Comparison of ENCODE assay signal across 20 cellular contexts in the genomic region with DNA sequence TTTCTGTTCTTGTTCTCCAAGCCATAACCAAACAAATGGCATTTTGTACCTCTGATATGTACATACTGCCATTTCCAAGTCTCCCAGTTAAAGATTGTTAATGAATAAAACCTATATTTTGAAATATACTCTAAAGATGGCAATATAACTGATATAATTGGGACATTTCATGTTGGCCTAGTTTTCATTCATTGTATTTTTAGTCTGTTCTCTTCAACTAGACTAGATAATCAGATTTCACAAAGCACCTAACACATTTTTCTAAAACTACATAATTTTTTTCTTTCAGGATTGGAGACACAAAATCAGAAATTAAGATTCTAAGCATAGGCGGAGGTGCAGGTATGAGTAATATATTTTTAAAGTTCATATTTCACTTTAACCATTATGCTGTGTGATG. TPM values are rescaled to one million over a fixed set of nuclear protein-coding genes. Genes with fewer than 3 reads are reported as not detected.
DNase-seq lines count a peak whose midpoint lies in the region; ATAC-seq and TF ChIP-seq lines count a peak whose summit lies in the region.
"Had no signal": no experiment of that assay in that cellular context is flagged by ENCODE, and none has a peak within 500 bp of the region (broad histone marks: within the 10 kb centered on the region; RNA-seq: fewer than 3 reads in every experiment).

No MANE protein-coding gene starts in this region.

- TF ChIP-seq POLR2A in IMR-90 (IDR thresholded peaks at IDR 0.05; ENCODE audit: low read depth, low read length): no peak

- no peak overlapping the region for H3K14ac ChIP-seq in IMR-90 (replicated peaks; ENCODE audit: low read depth, low read length)

- H2AFZ ChIP-seq in IMR-90 (replicated peaks; ENCODE audit: low read length, poor library complexity) (no peak overlapping the region), mammary epithelial cell (ENCODE audit: low read depth, low read length) (no peak overlapping the region), OCI-LY7 (ENCODE audit: low read length) (no peak overlapping the region)

- H3K4me2 ChIP-seq in IMR-90 (ENCODE audit: low read depth, low read length): peak overlapping the region; percentile 52; the same call in 1 of the 2 replicates
- H3K4me2 ChIP-seq in mammary epithelial cell (ENCODE audit: insufficient read depth, low read depth, low read length): peak overlapping the region; percentile 61
- H3K4me2 ChIP-seq in OCI-LY7 (ENCODE audit: low read length): no peak overlapping the region

- H2BK20ac ChIP-seq in IMR-90 (ENCODE audit: low read depth, low read length): no peak overlapping the region

- H2BK15ac ChIP-seq in IMR-90 (ENCODE audit: low read depth, low read length): no peak overlapping the region

- no peak overlapping the region for H3K56ac ChIP-seq in IMR-90 (ENCODE audit: extremely low read depth, insufficient read depth, low read length)

- intact Hi-C loops in IMR-90 (cut with micrococcal nuclease) (loop anchor here (5.0 to 10.0 kb wide), 2 partner anchors 305 to 532 kb away; a partner anchor contains a TSS), mammary epithelial cell (cut with micrococcal nuclease) (no loop called here), OCI-LY7 (cut with micrococcal nuclease; ENCODE audit: unreplicated experiment) (no loop called here)

- H4K5ac ChIP-seq in IMR-90 (ENCODE audit: low read depth, low read length): no peak overlapping the region

- no peak overlapping the region for H3K18ac ChIP-seq in IMR-90 (ENCODE audit: low read depth, low read length)

- no peaks in the 10 kb centered on the region for H3K9me1 ChIP-seq in IMR-90 (ENCODE audit: insufficient read depth, low read length)

- BruUV-seq in IMR-90 (replicated peaks; lab: Mats Ljungman, UMichigan): no TSS peak
- BruUV-seq in mammary epithelial cell (replicated peaks; lab: Mats Ljungman, UMichigan): no TSS peak
- no TSS peak for BruUV-seq in OCI-LY7 (replicated peaks; lab: Mats Ljungman, UMichigan)

- no CpG with 5 or more reads among the region's 1 CpG for WGBS in IMR-90 (ENCODE audit: extremely low coverage in 2 of 2, insufficient read length in 1 of 2), 2 experiments
- 100% methylated on average over 1 of the region's 1 CpG for WGBS in mammary epithelial cell (ENCODE audit: low coverage, missing lambda C conversion rate)
- over 99% methylated on average over 1 of the region's 1 CpG for WGBS in liver

- no peak overlapping the region for H2BK120ac ChIP-seq in IMR-90 (ENCODE audit: low read depth, low read length)

- dilution Hi-C loops in IMR-90 (cut with HindIII; ENCODE audit: low sequenced_read_pairs, unreplicated experiment) (no loop called here), mammary epithelial cell (cut with HindIII; ENCODE audit: low sequenced_read_pairs) (no loop called here)

- no peak for DNase-seq in IMR-90
- no peak for DNase-seq in mammary epithelial cell
- DNase-seq in thoracic aorta (ENCODE audit: low spot score): no peak
- DNase-seq in OCI-LY7 (ENCODE audit: low spot score): no peak
- DNase-seq: activated CD4-positive, CD25-positive, alpha-beta regulatory T cell treated with anti-CD3 and anti-CD28 coated beads, Interleukin-2, amount 50 U/mL, for 72 hours; activated CD8-positive, alpha-beta T cell treated with anti-CD3 and anti-CD28 coated beads, Interleukin-2, amount 10 ng/mL, durations not matched to agents 7 days and 5 days; activated naive CD4-positive, alpha-beta T cell; activated T-cell treated with anti-CD3 and anti-CD28 coated beads, Interleukin-2, amount 50 U/mL, for 1 hour; CD4-positive, alpha-beta T cell; erythroblast; H9; MM.1S; NCI-H1436; stimulated activated CD4-positive, alpha-beta T cell treated with anti-CD3 and anti-CD28 coated beads, Interleukin-4, amount 100 ng/mL, for 4 hours; stimulated activated naive CD8-positive, alpha-beta T cell treated with anti-CD3 and anti-CD28 coated beads, Interleukin-15, amount 100 ng/mL, for 72 hours had no signal

- H3K36me3 ChIP-seq in IMR-90 (ENCODE audit: control insufficient read depth, insufficient read depth, low read length): no peaks in the 10 kb centered on the region
- H3K36me3 ChIP-seq in mammary epithelial cell (ENCODE audit: insufficient read depth, low read length): no peaks in the 10 kb centered on the region
- H3K36me3 ChIP-seq in liver (ENCODE audit: control insufficient read depth in 4 of 4, insufficient read depth in 3 of 4, low read depth in 1 of 4, low read length in 3 of 4): peaks cover 0 to 25% (median 9%) of the 10 kb centered on the region in 4 donors
- H3K36me3 ChIP-seq in thoracic aorta: peaks cover 4% of the 10 kb centered on the region
- H3K36me3 ChIP-seq in OCI-LY7 (ENCODE audit: insufficient read depth, low read length): no peaks in the 10 kb centered on the region
- H3K36me3 ChIP-seq: vagina had no signal

- H3K79me2 ChIP-seq in mammary epithelial cell (ENCODE audit: insufficient read depth, low read length): no peaks in the 10 kb centered on the region
- no peaks in the 10 kb centered on the region for H3K79me2 ChIP-seq in OCI-LY7 (ENCODE audit: insufficient read depth, low read depth, low read length)

- ATAC-seq in IMR-90 (ENCODE audit: low read depth) (no peak), thoracic aorta (ENCODE audit: insufficient number of reproducible peaks, low FRiP score, low read depth) (no peak), GM19455 (IDR thresholded peaks at IDR 0.05; ENCODE audit: unreplicated experiment) (no peak), GM21825 (IDR thresholded peaks at IDR 0.05; ENCODE audit: unreplicated experiment) (no peak)
- ATAC-seq: activated CD8-positive, alpha-beta T cell treated with anti-CD3 and anti-CD28 coated beads, Interleukin-2, amount 10 ng/mL, durations not matched to agents 7 days and 5 days; K562; stimulated activated naive CD8-positive, alpha-beta T cell treated with anti-CD3 and anti-CD28 coated beads, Interleukin-15, amount 100 ng/mL, for 72 hours had no signal

- H2BK5ac ChIP-seq in IMR-90 (ENCODE audit: low read depth, low read length, poor library complexity, severe bottlenecking): no peak overlapping the region

- no peaks in the 10 kb centered on the region for H3K79me1 ChIP-seq in IMR-90 (ENCODE audit: low read depth in 1 of 2, low read length in 2 of 2)

- H3K27me3 ChIP-seq in IMR-90 (ENCODE audit: control insufficient read depth, insufficient read depth, low read length) (no peaks in the 10 kb centered on the region), mammary epithelial cell (ENCODE audit: insufficient read depth, low read length) (no peaks in the 10 kb centered on the region), liver (ENCODE audit: control insufficient read depth in 4 of 4, insufficient read depth in 4 of 4, low read length in 3 of 4) (no peaks in the 10 kb centered on the region), thoracic aorta (replicated peaks; ENCODE audit: insufficient read depth) (no peaks in the 10 kb centered on the region)
- H3K27me3 ChIP-seq: vagina had no signal

- 0 out of 2 replicates have a peak, but pooled peaks cover 2% of the 10 kb centered on the region for H3K4me1 ChIP-seq in IMR-90 (ENCODE audit: control insufficient read depth, insufficient read depth, low read length)
- H3K4me1 ChIP-seq in mammary epithelial cell (ENCODE audit: insufficient read depth, low read length): peaks cover 13% of the 10 kb centered on the region
- peaks cover 12 to 48% (median 31%) of the 10 kb centered on the region in 4 donors for H3K4me1 ChIP-seq in liver (ENCODE audit: control insufficient read depth in 4 of 4, insufficient read depth in 4 of 4, low read length in 3 of 4)
- H3K4me1 ChIP-seq in thoracic aorta (ENCODE audit: control insufficient read depth in 1 of 2, low read depth in 2 of 2): peaks cover 11 to 41% of the 10 kb centered on the region in 2 donors
- H3K4me1 ChIP-seq in OCI-LY7 (ENCODE audit: insufficient read depth, low read length, poor library complexity, severe bottlenecking): no peaks in the 10 kb centered on the region

- no peaks in the 10 kb centered on the region for H4K20me1 ChIP-seq in IMR-90 (ENCODE audit: insufficient read depth, low read length)
- H4K20me1 ChIP-seq in mammary epithelial cell (ENCODE audit: insufficient read depth, low read length): no peaks in the 10 kb centered on the region
- H4K20me1 ChIP-seq in OCI-LY7 (ENCODE audit: insufficient read depth, low read length): no peaks in the 10 kb centered on the region

- H2AK5ac ChIP-seq in IMR-90 (ENCODE audit: low read depth, low read length): no peak overlapping the region

- TF ChIP-seq CTCF in IMR-90 (conservative IDR thresholded peaks at IDR 0.05; ENCODE audit: low read depth, low read length) (no peak), mammary epithelial cell (conservative IDR thresholded peaks at IDR 0.05 in 1 of 2, IDR thresholded peaks at IDR 0.05 in 1 of 2; ENCODE audit: extremely low read depth in 1 of 2, insufficient read depth in 1 of 2, low read depth in 1 of 2, low read length in 2 of 2) (no peak), liver (IDR thresholded peaks at IDR 0.05; ENCODE audit: low read depth, low read length, missing input control) (no peak), thoracic aorta (IDR thresholded peaks at IDR 0.05) (no peak), OCI-LY7 (conservative IDR thresholded peaks at IDR 0.05; ENCODE audit: low read length) (no peak)

- H3K9me3 ChIP-seq in IMR-90 (ENCODE audit: control insufficient read depth, insufficient read depth, low read length) (no peaks in the 10 kb centered on the region), mammary epithelial cell (replicated peaks; ENCODE audit: insufficient read depth, low read length) (no peaks in the 10 kb centered on the region), liver (ENCODE audit: control insufficient read depth in 4 of 4, low read length in 3 of 4) (no peaks in the 10 kb centered on the region), thoracic aorta (no peaks in the 10 kb centered on the region), OCI-LY7 (ENCODE audit: low read length) (no peaks in the 10 kb centered on the region)
- H3K9me3 ChIP-seq: vagina had no signal

- H3K23ac ChIP-seq in IMR-90 (ENCODE audit: low read depth, low read length): no peak overlapping the region

- H4K91ac ChIP-seq in IMR-90 (ENCODE audit: insufficient read depth, low read depth, low read length): no peak overlapping the region

- CTCF ChIA-PET in IMR-90 (lab: Yijun Ruan, JAX) (no interaction called here), mammary epithelial cell (lab: Charles Lee; ENCODE audit: low non-redundant PET) (no interaction called here), OCI-LY7 (lab: Charles Lee; ENCODE audit: unreplicated experiment) (no interaction called here)

- H2AK9ac ChIP-seq in IMR-90 (replicated peaks; ENCODE audit: low read depth, low read length, poor library complexity): no peak overlapping the region

- no peak overlapping the region for H3K27ac ChIP-seq in IMR-90 (ENCODE audit: insufficient read depth, low read length)
- no peak overlapping the region for H3K27ac ChIP-seq in mammary epithelial cell (ENCODE audit: insufficient read depth, low read depth, low read length)
- peak overlapping the region; percentile 1 to 65 for H3K27ac ChIP-seq in liver (ENCODE audit: low read depth in 1 of 2, low read length in 2 of 2)
- H3K27ac ChIP-seq in thoracic aorta: peak overlapping the region; percentile 50 to 56
- H3K27ac ChIP-seq in OCI-LY7 (ENCODE audit: low read depth, low read length, poor library complexity, severe bottlenecking): no peak overlapping the region
- H3K27ac ChIP-seq: vagina had no signal

- no peak overlapping the region for H3K4ac ChIP-seq in IMR-90 (ENCODE audit: low read depth, low read length)

- in situ Hi-C loops in IMR-90 (cut with MboI; ENCODE audit: low sequenced_read_pairs) (no loop called here), mammary epithelial cell (cut with MboI; ENCODE audit: low sequenced_read_pairs in 2 of 2) (no loop called here)

- H4K8ac ChIP-seq in IMR-90 (ENCODE audit: low read depth in 2 of 2, low read length in 2 of 2): no peak overlapping the region

- H3K9ac ChIP-seq in IMR-90 (ENCODE audit: low read depth, low read length): no peak overlapping the region
- H3K9ac ChIP-seq in mammary epithelial cell (ENCODE audit: insufficient read depth, low read length): no peak overlapping the region
- peak overlapping the region in 1 of 2 donors; percentile 6 for H3K9ac ChIP-seq in liver (ENCODE audit: low read depth in 1 of 2, low read length in 2 of 2)

- no peaks in the 10 kb centered on the region for H3K9me2 ChIP-seq in OCI-LY7 (ENCODE audit: insufficient read depth, low read length)

- POLR2A ChIA-PET in IMR-90 (lab: Charles Lee; ENCODE audit: unreplicated experiment): no interaction called here
- POLR2A ChIA-PET in OCI-LY7 (lab: Charles Lee): no interaction called here

- no peak overlapping the region for H3K4me3 ChIP-seq in IMR-90 (ENCODE audit: insufficient read depth, low read depth, low read length)
- H3K4me3 ChIP-seq in mammary epithelial cell (replicated peaks in 1 of 3; ENCODE audit: insufficient read depth in 1 of 3, low read depth in 2 of 3, low read length in 3 of 3): no peak overlapping the region
- no peak overlapping the region for H3K4me3 ChIP-seq in liver (ENCODE audit: low read depth in 1 of 3, low read length in 3 of 3)
- H3K4me3 ChIP-seq in thoracic aorta: peak overlapping the region; percentile 6
- H3K4me3 ChIP-seq in OCI-LY7 (ENCODE audit: low read depth, low read length, poor library complexity, severe bottlenecking): no peak overlapping the region
- H3K4me3 ChIP-seq: K562, vagina had no signal

- TF ChIP-seq RAD21 in IMR-90 (IDR thresholded peaks at IDR 0.05; ENCODE audit: low read length) (no peak), liver (IDR thresholded peaks at IDR 0.05) (no peak)

RNA-seq across cellular contexts. Expression of a gene that starts 5.6 kb away (rescaled TPM):
- total RNA-seq in IMR-90 (2012; rRNA removed): 12.2 and 14.2 TPM in 2 replicates
- 6.3 and 6.4 TPM in 2 replicates for polyA plus RNA-seq in IMR-90 (2012; rRNA removed)
- 2.7 and 2.8 TPM in 2 replicates for polyA plus RNA-seq in IMR-90 (2012; cell fraction: cytosol; rRNA removed)
- 0.25 and 5.2 TPM in 2 replicates for polyA plus RNA-seq in IMR-90 (2012; cell fraction: nucleus; rRNA removed; ENCODE audit: low replicate concordance)
- total RNA-seq in mammary epithelial cell: 1 to 10 TPM; 2.7 to 7.3 TPM
- 4.5 TPM for polyA plus RNA-seq in mammary epithelial cell
- 13.3 TPM for polyA minus RNA-seq in mammary epithelial cell
- total RNA-seq in liver: 100 to 1,000 TPM in 1 of 2 donors, 10 to 100 TPM in 1; 93.6 to 103 TPM
- polyA plus RNA-seq in liver: 10 to 100 TPM; 44.4 to 63.4 TPM
- 10 to 100 TPM; 57.0 to 67.2 TPM for total RNA-seq in thoracic aorta
- not detected in 2 replicates for total RNA-seq in OCI-LY7 (2014; rRNA removed; shearing (Covaris generic))
- total RNA-seq in OCI-LY7 (2022): not detected in 2 replicates
- total RNA-seq: activated CD8-positive, alpha-beta T cell treated with anti-CD3 and anti-CD28 coated beads, Interleukin-2, amount 10 ng/mL, durations not matched to agents 7 days and 5 days had no signal

Comparison
In these comparisons a context has a peak if more than half of its experiments do, and no peak if none do; other contexts are left out.
1. H3K27ac ChIP-seq: peak in liver (2 of 2) and thoracic aorta (2 of 2); none in IMR-90 (single experiment), mammary epithelial cell (single experiment) and OCI-LY7 (single experiment).